8 cellular contexts compared by ENCODE assay signal in genomic region chr17:61416540-61417363, GRCh38. TPM values are rescaled to one million over a fixed set of nuclear protein-coding genes. Genes with fewer than 3 reads are reported as not detected.
A peak's percentile ranks its signal among the peaks of the same experiment; 100 is the strongest.
DNase-seq lines count a peak whose midpoint lies in the region; ATAC-seq and TF ChIP-seq lines count a peak whose summit lies in the region.

No MANE protein-coding gene starts in this region.

- peak; percentile 91 for TF ChIP-seq CTCF in mesothelial cell of epicardium (IDR thresholded peaks at IDR 0.05; ENCODE audit: unreplicated experiment)

- DNase-seq in Daoy (ENCODE audit: low read depth) (peak; percentile 80), NCI-H82 (lab: John Stamatoyannopoulos, UW) (peak; percentile 97), mesothelial cell of epicardium (ENCODE audit: low spot score in 2 of 2, unreplicated experiment in 2 of 2) (peak; percentile 67 to 88)
- DNase-seq in activated CD8-positive, alpha-beta memory T cell treated with anti-CD3 and anti-CD28 coated beads for 24 hours, result peak; percentile 86
- DNase-seq in stimulated activated naive CD8-positive, alpha-beta T cell treated with anti-CD3 and anti-CD28 coated beads, Interleukin-15, amount 100 ng/mL, for 72 hours, result peak; percentile 70 to 71

- peaks cover 31% of the 10 kb centered on the region for H3K4me1 Mint-ChIP-seq in mesothelial cell of epicardium
- peaks cover 15% of the 10 kb centered on the region for H3K4me1 Mint-ChIP-seq in stimulated activated naive CD8-positive, alpha-beta T cell treated with anti-CD3 and anti-CD28 coated beads, Interleukin-15, amount 100 ng/mL, for 72 hours

- WGBS in esophagus, 2 donors, result 22% methylated on average over 43 of the region's 43 CpGs

- H3K4me3 Mint-ChIP-seq in mesothelial cell of epicardium, result peak overlapping the region; percentile 56
- peak overlapping the region in 1 of 2 donors; percentile 33 for H3K4me3 Mint-ChIP-seq in stimulated activated naive CD8-positive, alpha-beta T cell treated with anti-CD3 and anti-CD28 coated beads, Interleukin-15, amount 100 ng/mL, for 72 hours

- peaks cover 14% of the 10 kb centered on the region for H3K27me3 Mint-ChIP-seq in mesothelial cell of epicardium (ENCODE audit: low read depth)
- peaks cover 80% of the 10 kb centered on the region for H3K27me3 Mint-ChIP-seq in stimulated activated naive CD8-positive, alpha-beta T cell treated with anti-CD3 and anti-CD28 coated beads, Interleukin-15, amount 100 ng/mL, for 72 hours

- no peaks in the 10 kb centered on the region for H3K9me3 ChIP-seq in esophagus (ENCODE audit: control insufficient read depth in 2 of 2, insufficient read depth in 1 of 2, low read depth in 1 of 2, low read length in 1 of 2)

- no peak overlapping the region for H3K4me3 ChIP-seq in esophagus (ENCODE audit: low read depth in 1 of 2, low read length in 2 of 2)

- no peaks in the 10 kb centered on the region for H3K36me3 ChIP-seq in esophagus (ENCODE audit: control insufficient read depth in 2 of 2, insufficient read depth in 2 of 2, low read length in 1 of 2)

- peak overlapping the region; percentile 30 to 51 for H3K27ac ChIP-seq in esophagus (ENCODE audit: low read depth in 2 of 2, low read length in 1 of 2)

- peak; percentile 42 for ATAC-seq in HG03520 (IDR thresholded peaks at IDR 0.05; ENCODE audit: unreplicated experiment)
- peak; percentile 53 for ATAC-seq in stimulated activated naive CD8-positive, alpha-beta T cell treated with anti-CD3 and anti-CD28 coated beads, Interleukin-15, amount 100 ng/mL, for 72 hours
- ATAC-seq in GM21515 (IDR thresholded peaks at IDR 0.05; ENCODE audit: unreplicated experiment), result no peak

- H3K4me1 ChIP-seq in esophagus (ENCODE audit: control insufficient read depth in 2 of 2, insufficient read depth in 2 of 2, low read length in 1 of 2), result peaks cover 0 to 6% of the 10 kb centered on the region in 2 donors

- H3K27ac Mint-ChIP-seq in mesothelial cell of epicardium, result peak overlapping the region; percentile 53
- H3K27ac Mint-ChIP-seq in stimulated activated naive CD8-positive, alpha-beta T cell treated with anti-CD3 and anti-CD28 coated beads, Interleukin-15, amount 100 ng/mL, for 72 hours, result no peak overlapping the region

- H3K9me3 Mint-ChIP-seq in mesothelial cell of epicardium, result no peaks in the 10 kb centered on the region
- no peaks in the 10 kb centered on the region for H3K9me3 Mint-ChIP-seq in stimulated activated naive CD8-positive, alpha-beta T cell treated with anti-CD3 and anti-CD28 coated beads, Interleukin-15, amount 100 ng/mL, for 72 hours

- H3K27me3 ChIP-seq in esophagus (ENCODE audit: control insufficient read depth in 1 of 2, insufficient read depth in 2 of 2, low read length in 2 of 2), result no peaks in the 10 kb centered on the region

- H3K36me3 Mint-ChIP-seq in mesothelial cell of epicardium, result no peaks in the 10 kb centered on the region

RNA-seq across cellular contexts. Expression of gene TBX2, which starts 17.1 kb away (rescaled TPM):
- total RNA-seq in Daoy (2014; rRNA removed; shearing (Covaris generic)), result 1.4 and 1.6 TPM in 2 replicates
- polyA plus RNA-seq in esophagus, result 1 to 10 TPM; 5.6 to 6.2 TPM
- 164 to 176 TPM (median 173 TPM) in 3 replicates for total RNA-seq in mesothelial cell of epicardium

RNA-seq across cellular contexts. Expression of gene TBX4, which starts 35.5 kb away (rescaled TPM):
- total RNA-seq in Daoy (2014; rRNA removed; shearing (Covaris generic)), result 0.24 TPM in 1 of 2 replicates, not detected in the other
- under 1 TPM in 1 of 2 donors, not detected in 1; 0.01 TPM for polyA plus RNA-seq in esophagus
- total RNA-seq in mesothelial cell of epicardium, result 51.9 to 56.6 TPM (median 54.2 TPM) in 3 replicates

Comparison
In these comparisons a context has a peak if more than half of its experiments do, and no peak if none do; other contexts are left out.
1. RNA of gene TBX2, which starts 17.1 kb away (total RNA-seq): 164 to 176 TPM in mesothelial cell of epicardium; 1.4 to 1.6 TPM in Daoy; every median in the first group is over 10 times any median in the second.
2. RNA of gene TBX4, which starts 35.5 kb away (total RNA-seq): 51.9 to 56.6 TPM in mesothelial cell of epicardium; 0.24 TPM in Daoy; every median in the first group is over 10 times any median in the second.
3. Peak in every context shown above with its lines, with median percentiles within 50 percentile points of each other: DNase-seq.